11 cellular contexts compared by ENCODE assay signal in genomic region chr4:10093273-10093621, GRCh38. TPM values are rescaled to one million over a fixed set of nuclear protein-coding genes. Genes with fewer than 3 reads are reported as not detected.
DNase-seq lines count a peak whose midpoint lies in the region; ATAC-seq and TF ChIP-seq lines count a peak whose summit lies in the region.
"Had no signal": no experiment of that assay in that cellular context is flagged by ENCODE, and none has a peak within 500 bp of the region (broad histone marks: within the 10 kb centered on the region; RNA-seq: fewer than 3 reads in every experiment).

No MANE protein-coding gene starts in this region.

- H3K36me3 ChIP-seq in endodermal cell (ENCODE audit: control insufficient read depth, insufficient read depth, low read length) (peaks cover 100% of the 10 kb centered on the region), uterus (no peaks in the 10 kb centered on the region)

- H3K4me3 ChIP-seq in endodermal cell (ENCODE audit: low read length) (no peak overlapping the region), uterus (no peak overlapping the region)
- H3K4me3 ChIP-seq: GM23338 had no signal

- no peaks in the 10 kb centered on the region for H3K27me3 Mint-ChIP-seq in endodermal cell (ENCODE audit: insufficient read depth)
- no peaks in the 10 kb centered on the region for H3K27me3 Mint-ChIP-seq in naive thymus-derived CD8-positive, alpha-beta T cell

- H3K9me3 ChIP-seq in endodermal cell (ENCODE audit: control insufficient read depth, low read length) (no peaks in the 10 kb centered on the region), uterus (no peaks in the 10 kb centered on the region)

- no peak overlapping the region for H3K27ac ChIP-seq in endodermal cell (ENCODE audit: low read depth, low read length)
- peak overlapping the region; percentile 70 to 85 for H3K27ac ChIP-seq in uterus
- H3K27ac ChIP-seq: parathyroid adenoma had no signal

- DNase-seq in Right ventricle myocardium inferior (ENCODE audit: missing footprints): peak; percentile 66
- DNase-seq in left cardiac atrium: no peak
- DNase-seq in endodermal cell: no peak
- DNase-seq in naive thymus-derived CD8-positive, alpha-beta T cell: no peak
- DNase-seq in uterus: no peak
- DNase-seq in medulla oblongata (ENCODE audit: extremely low spot score): no peak
- DNase-seq in DMS 273 treated with DMSO at 0.1 percent for 48 hours (lab: John Stamatoyannopoulos, UW): no peak
- DNase-seq: C1 segment of cervical spinal cord had no signal

- intact Hi-C loops in Right ventricle myocardium inferior (cut with DNase I) (no loop called here), left cardiac atrium (cut with DNase I) (no loop called here), uterus (cut with DNase I; ENCODE audit: low total_unique reads) (no loop called here)

- peaks cover 12% of the 10 kb centered on the region for H3K4me1 Mint-ChIP-seq in endodermal cell
- peaks cover 35 to 90% (median 74%) of the 10 kb centered on the region in 4 donors for H3K4me1 Mint-ChIP-seq in naive thymus-derived CD8-positive, alpha-beta T cell

- no peak for TF ChIP-seq POLR2A in uterus (IDR thresholded peaks at IDR 0.05)

- H3K4me1 ChIP-seq in endodermal cell (ENCODE audit: control insufficient read depth, insufficient read depth, low read length): no peaks in the 10 kb centered on the region
- peaks cover 12 to 37% of the 10 kb centered on the region in 2 donors for H3K4me1 ChIP-seq in uterus
- H3K4me1 ChIP-seq: parathyroid adenoma had no signal

- no peaks in the 10 kb centered on the region for H3K9me3 Mint-ChIP-seq in endodermal cell
- no peaks in the 10 kb centered on the region for H3K9me3 Mint-ChIP-seq in naive thymus-derived CD8-positive, alpha-beta T cell
- H3K9me3 Mint-ChIP-seq: GM23338 had no signal

- ATAC-seq in Right ventricle myocardium inferior: no peak
- no peak for ATAC-seq in left cardiac atrium
- ATAC-seq in naive thymus-derived CD8-positive, alpha-beta T cell: no peak
- no peak for ATAC-seq in GM19035 (IDR thresholded peaks at IDR 0.05; ENCODE audit: unreplicated experiment)

- TF ChIP-seq CTCF in endodermal cell (conservative IDR thresholded peaks at IDR 0.05): no peak
- no peak for TF ChIP-seq CTCF in uterus (IDR thresholded peaks at IDR 0.05)

- H3K27ac Mint-ChIP-seq in endodermal cell: peak overlapping the region; percentile 87
- peak overlapping the region; percentile 90 to 97 (median 94) for H3K27ac Mint-ChIP-seq in naive thymus-derived CD8-positive, alpha-beta T cell

- no peak overlapping the region for H3K9ac ChIP-seq in endodermal cell (ENCODE audit: extremely low read depth, low read length, poor library complexity, severe bottlenecking)
- H3K9ac ChIP-seq: parathyroid adenoma had no signal

- H3K27me3 ChIP-seq in endodermal cell (ENCODE audit: control insufficient read depth, insufficient read depth, low read length, poor library complexity, severe bottlenecking): no peaks in the 10 kb centered on the region
- H3K27me3 ChIP-seq in uterus: no peaks in the 10 kb centered on the region

- POLR2A ChIA-PET in naive thymus-derived CD8-positive, alpha-beta T cell (lab: Charles Lee): interaction anchor here (1.4 to 17.3 kb wide), 2 partner anchors 9 to 23 kb away, joined by 3 to 349 read pairs; partner anchors contain the start of gene WDR1

- 96 to 97% methylated on average over 6 to 11 of the region's 11 CpGs for WGBS in endodermal cell (ENCODE audit: insufficient coverage in 1 of 2, insufficient read length in 1 of 2), 2 experiments

- H3K36me3 Mint-ChIP-seq in endodermal cell (ENCODE audit: low read depth): peaks cover 87% of the 10 kb centered on the region
- H3K36me3 Mint-ChIP-seq in naive thymus-derived CD8-positive, alpha-beta T cell: peaks cover 0 to 98% (median 18%) of the 10 kb centered on the region in 3 donors

- no peak overlapping the region for H3K4me3 Mint-ChIP-seq in endodermal cell
- H3K4me3 Mint-ChIP-seq in naive thymus-derived CD8-positive, alpha-beta T cell: peak overlapping the region; percentile 40 to 82 (median 70)
- H3K4me3 Mint-ChIP-seq: GM23338 had no signal

RNA-seq across cellular contexts. Expression of gene WDR1, which starts 23.4 kb away (rescaled TPM):
- 210 TPM for total RNA-seq in Right ventricle myocardium inferior
- total RNA-seq in left cardiac atrium: 100 to 1,000 TPM; 206 to 267 TPM
- 100 to 1,000 TPM; 222 to 345 TPM for total RNA-seq in endodermal cell
- polyA plus RNA-seq in endodermal cell (2013, experiment 1 of 2): 127 TPM
- 106 TPM for polyA plus RNA-seq in endodermal cell (2013, experiment 2 of 2)
- 100 to 1,000 TPM; 295 to 300 TPM for total RNA-seq in naive thymus-derived CD8-positive, alpha-beta T cell
- 100 to 1,000 TPM; 304 to 378 (median 322) TPM for polyA plus RNA-seq in naive thymus-derived CD8-positive, alpha-beta T cell
- total RNA-seq in uterus: 100 to 1,000 TPM; 161 to 517 (median 173) TPM
